In the genomic region with DNA sequence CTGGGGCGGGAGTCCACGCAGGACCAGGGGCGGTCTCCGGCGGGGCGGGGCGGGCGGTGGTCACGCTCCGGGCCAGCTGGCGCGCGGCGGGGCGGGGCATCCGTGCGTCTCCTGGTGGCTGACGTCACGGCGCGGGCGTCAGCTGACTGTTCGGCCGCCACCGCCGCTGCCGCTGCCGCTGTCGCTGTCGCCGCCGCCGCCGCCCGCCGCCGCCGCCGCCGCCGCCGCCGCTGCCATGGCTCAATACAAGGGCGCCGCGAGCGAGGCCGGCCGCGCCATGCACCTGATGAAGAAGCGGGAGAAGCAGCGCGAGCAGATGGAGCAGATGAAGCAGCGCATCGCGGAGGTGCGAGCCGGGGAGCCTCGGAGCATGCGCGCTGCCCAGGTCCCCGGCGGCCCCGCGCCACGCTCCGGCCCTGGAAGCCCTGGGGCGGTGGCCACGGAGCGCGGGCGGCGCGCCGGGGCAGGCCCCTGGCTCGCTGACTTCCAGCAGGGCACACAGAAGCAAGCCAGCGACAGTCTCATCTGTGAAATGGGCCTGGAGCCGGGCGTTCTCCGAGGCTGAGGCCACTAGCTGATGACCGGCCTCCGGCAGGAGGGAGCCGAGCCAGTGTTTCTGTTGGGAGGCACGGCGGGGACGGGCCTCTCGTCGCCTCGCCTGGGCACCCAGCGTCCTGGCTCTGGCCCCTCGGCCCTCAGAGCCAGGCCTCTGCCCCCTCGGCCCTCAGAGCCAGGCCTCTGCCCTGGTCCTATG, we compare ENCODE assay signal across 8 cellular contexts. TPM values are rescaled to one million over a fixed set of nuclear protein-coding genes. Genes with fewer than 3 reads are reported as not detected.
DNase-seq lines count a peak whose midpoint lies in the region; ATAC-seq, FAIRE-seq and TF ChIP-seq lines count a peak whose summit lies in the region.

FAM50A (plus strand) TSS at position 141 of the 754 bp plus-strand sequence; CDS start at position 236, 95 bp downstream.

- TF ChIP-seq POLR2A in suprapubic skin (IDR thresholded peaks at IDR 0.05): no peak

- TF ChIP-seq CTCF in C4-2B (conservative IDR thresholded peaks at IDR 0.05) (no peak), fibroblast of villous mesenchyme (IDR thresholded peaks at IDR 0.05; ENCODE audit: insufficient read depth, low read depth, low read length) (no peak), neural crest cell (conservative IDR thresholded peaks at IDR 0.05) (no peak), suprapubic skin (IDR thresholded peaks at IDR 0.05) (no peak)

- TF ChIP-seq EP300 in suprapubic skin (IDR thresholded peaks at IDR 0.05): no peak

- H3K27ac Mint-ChIP-seq in neural crest cell (ENCODE audit: unreplicated experiment): peak within 1 kb of the TSS; percentile 78

- peak within 1 kb of the TSS; percentile 83 for H3K4me3 Mint-ChIP-seq in neural crest cell

- no peaks in the 10 kb centered on the region for H3K36me3 Mint-ChIP-seq in neural crest cell (ENCODE audit: low read depth)

- whole genome bisulfite sequencing in suprapubic skin: 40% methylated on average over 2 of the region's 92 CpGs

- peaks cover 38% of the 10 kb centered on the region for H3K36me3 ChIP-seq in suprapubic skin

- H3K27me3 ChIP-seq in suprapubic skin: no peaks in the 10 kb centered on the region

- H3K4me1 ChIP-seq in suprapubic skin: peaks cover 22% of the 10 kb centered on the region

- no peak for FAIRE-seq in RCC 7860 (lab: Jason Lieb, UNC)

- peaks cover 6% of the 10 kb centered on the region for H3K4me1 Mint-ChIP-seq in neural crest cell

- DNase-seq in RCC 7860 (ENCODE audit: low spot score): peak; percentile 20
- peak; percentile 64 for DNase-seq in activated gamma-delta T cell treated with Interleukin-2 at 50 U/mL for 16 hours
- DNase-seq in fibroblast of villous mesenchyme (ENCODE audit: low read depth): peak; percentile 65
- peak; percentile 50 for DNase-seq in neural crest cell (ENCODE audit: low read depth, low spot score)
- DNase-seq in suprapubic skin (ENCODE audit: low spot score in 2 of 2): peak in 1 of 2 donors; percentile 85

- H3K4me3 ChIP-seq in fibroblast of villous mesenchyme (ENCODE audit: low read depth, low read length) (peak within 1 kb of the TSS; percentile 66), suprapubic skin (peak within 1 kb of the TSS; percentile 61)

- H3K9me3 Mint-ChIP-seq in neural crest cell: no peaks in the 10 kb centered on the region

- no peaks in the 10 kb centered on the region for H3K9me3 ChIP-seq in suprapubic skin

- H3K27me3 Mint-ChIP-seq in neural crest cell (ENCODE audit: low read depth): no peaks in the 10 kb centered on the region

- peak within 1 kb of the TSS; percentile 97 for H3K27ac ChIP-seq in C4-2B
- peak within 1 kb of the TSS; percentile 64 for H3K27ac ChIP-seq in suprapubic skin

- ATAC-seq in GM19328 (IDR thresholded peaks at IDR 0.05; ENCODE audit: unreplicated experiment) (peak; percentile 73), HG03521 (IDR thresholded peaks at IDR 0.05; ENCODE audit: unreplicated experiment) (peak; percentile 84)

RNA-seq across cellular contexts. Expression of gene FAM50A, which starts in this region (rescaled TPM):
- total RNA-seq in fibroblast of villous mesenchyme (44.9 and 54.4 TPM in 2 replicates), neural crest cell (68.8 and 69.0 TPM in 2 replicates), suprapubic skin (10 to 100 TPM; 16.2 to 31.5 (median 23.3) TPM)
